In the genomic region with DNA sequence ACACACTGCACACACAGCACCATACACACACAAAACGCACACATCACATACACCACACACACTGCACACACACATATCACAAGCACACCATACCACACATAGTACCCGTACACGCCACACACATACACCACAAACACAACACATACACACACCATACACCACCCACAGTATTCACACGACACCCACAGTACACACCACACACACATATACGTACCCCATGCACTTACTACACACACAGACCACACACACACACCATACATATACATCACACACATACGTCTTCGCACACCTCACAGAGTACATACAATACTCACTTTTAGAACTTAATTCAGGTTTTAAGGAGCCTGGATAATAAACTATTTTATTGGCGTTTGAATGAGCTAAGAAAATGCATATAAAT, we compare ENCODE assay signal across 17 cellular contexts.
DNase-seq lines count a peak whose midpoint lies in the region; ATAC-seq and TF ChIP-seq lines count a peak whose summit lies in the region.
"Had no signal": no experiment of that assay in that cellular context is flagged by ENCODE, and none has a peak within 500 bp of the region (broad histone marks: within the 10 kb centered on the region; RNA-seq: fewer than 3 reads in every experiment).

No MANE protein-coding gene starts in this region.

- 100% methylated on average over 5 of the region's 8 CpGs for WGBS in mesendoderm (ENCODE audit: extremely low coverage, insufficient coverage, low lambda C conversion rate)
- WGBS in aorta, 2 donors, result 62 to 69% methylated on average over 8 of the region's 8 CpGs
- WGBS in lower leg skin, 2 donors, result 70 to 76% methylated on average over 8 of the region's 8 CpGs

- H3K4me1 Mint-ChIP-seq in immature natural killer cell, result no peaks in the 10 kb centered on the region
- H3K4me1 Mint-ChIP-seq: B cell had no signal

- H3K18ac ChIP-seq in mesendoderm (ENCODE audit: low read length), result no peak overlapping the region

- H4K5ac ChIP-seq in mesendoderm (ENCODE audit: low read length), result no peak overlapping the region

- DNase-seq in mesendoderm (no peak), aorta (no peak), immature natural killer cell (no peak), 8988T (no peak), lower leg skin (ENCODE audit: low spot score in 2 of 2) (no peak)
- DNase-seq: Caco-2; CD4-positive, CD25-positive, alpha-beta regulatory T cell; CD8-positive, alpha-beta T cell; DMS153; DND-41; GM23248; H7; HCEC 1CT had no signal

- H3K27ac Mint-ChIP-seq in immature natural killer cell, result no peak overlapping the region
- H3K27ac Mint-ChIP-seq: B cell; CD4-positive, CD25-positive, alpha-beta regulatory T cell; CD8-positive, alpha-beta T cell had no signal

- no peak overlapping the region for H3K9ac ChIP-seq in mesendoderm (ENCODE audit: low read length)
- H3K9ac ChIP-seq: BLaER1, GM23248 had no signal

- no peaks in the 10 kb centered on the region for H3K36me3 ChIP-seq in mesendoderm (ENCODE audit: control insufficient read depth, insufficient read depth, low read length)
- no peaks in the 10 kb centered on the region for H3K36me3 ChIP-seq in aorta (ENCODE audit: control insufficient read depth in 1 of 2, insufficient read depth in 2 of 2, low read length in 1 of 2)
- H3K36me3 ChIP-seq: BLaER1 had no signal

- no peaks in the 10 kb centered on the region for H3K79me1 ChIP-seq in mesendoderm (ENCODE audit: low read length)

- H3K4me2 ChIP-seq in mesendoderm (ENCODE audit: low read length), result no peak overlapping the region
- H3K4me2 ChIP-seq: BLaER1 had no signal

- no peaks in the 10 kb centered on the region for H3K4me1 ChIP-seq in mesendoderm (ENCODE audit: control insufficient read depth, low read depth, low read length)
- H3K4me1 ChIP-seq in aorta (ENCODE audit: control insufficient read depth in 1 of 2, insufficient read depth in 2 of 2, low read length in 2 of 2), result no peaks in the 10 kb centered on the region
- H3K4me1 ChIP-seq: BLaER1, Caco-2 had no signal

- H3K4me3 Mint-ChIP-seq in immature natural killer cell, result no peak overlapping the region
- H3K4me3 Mint-ChIP-seq: B cell; CD4-positive, CD25-positive, alpha-beta regulatory T cell; CD8-positive, alpha-beta T cell had no signal

- no peaks in the 10 kb centered on the region for H3K9me3 ChIP-seq in aorta (ENCODE audit: control insufficient read depth, low read length)
- H3K9me3 ChIP-seq: Caco-2 had no signal

- H3K4me3 ChIP-seq in mesendoderm (ENCODE audit: low read length) (peak overlapping the region; percentile 37), aorta (ENCODE audit: low read length in 2 of 2) (no peak overlapping the region), lower leg skin (ENCODE audit: low read depth, poor library complexity, severe bottlenecking) (no peak overlapping the region)
- H3K4me3 ChIP-seq: BLaER1, GM23248 had no signal

- no peak overlapping the region for H3K56ac ChIP-seq in mesendoderm (ENCODE audit: low read length)

- no peak overlapping the region for H3K4ac ChIP-seq in mesendoderm (ENCODE audit: low read depth, low read length)

- H2BK120ac ChIP-seq in mesendoderm (ENCODE audit: low read depth, low read length), result no peak overlapping the region

- H3K27ac ChIP-seq in mesendoderm (ENCODE audit: low read depth, low read length), result no peak overlapping the region
- no peak overlapping the region for H3K27ac ChIP-seq in aorta (ENCODE audit: low read depth in 1 of 2, low read length in 2 of 2)
- H3K27ac ChIP-seq: BLaER1, C4-2B, GM23248 had no signal

- H3K79me2 ChIP-seq in mesendoderm (ENCODE audit: control insufficient read depth, insufficient read depth, low read length), result no peaks in the 10 kb centered on the region

- H4K8ac ChIP-seq in mesendoderm (ENCODE audit: low read depth, low read length), result no peak overlapping the region

- TF ChIP-seq POLR2A in lower leg skin (IDR thresholded peaks at IDR 0.05), result no peak

- intact Hi-C loops in aorta (cut with DNase I) (no loop called here), lower leg skin (cut with DNase I; ENCODE audit: low total_unique reads) (loop anchor here (5.0 kb wide), 1 partner anchor 85 kb away; no protein-coding TSS in a partner anchor)

- ATAC-seq in esophagus mucosa, result peak; percentile 41
- ATAC-seq in aorta (ENCODE audit: low FRiP score), result peak; percentile 19
- ATAC-seq: CD8-positive, alpha-beta T cell had no signal

- no peaks in the 10 kb centered on the region for H3K27me3 Mint-ChIP-seq in immature natural killer cell (ENCODE audit: low read depth in 3 of 3)
- H3K27me3 Mint-ChIP-seq: B cell; CD4-positive, CD25-positive, alpha-beta regulatory T cell had no signal

- peaks cover 0 to 35% (median 11%) of the 10 kb centered on the region in 6 donors for H3K9me3 Mint-ChIP-seq in immature natural killer cell

- H3K23ac ChIP-seq in mesendoderm (ENCODE audit: low read length), result no peak overlapping the region

- H2BK5ac ChIP-seq in mesendoderm (ENCODE audit: low read length), result no peak overlapping the region

- H3K36me3 Mint-ChIP-seq in immature natural killer cell, result peaks cover 0 to 7% (median under 1%) of the 10 kb centered on the region in 3 donors
- H3K36me3 Mint-ChIP-seq: CD4-positive, CD25-positive, alpha-beta regulatory T cell; CD8-positive, alpha-beta T cell had no signal

- no peak for TF ChIP-seq CTCF in lower leg skin (IDR thresholded peaks at IDR 0.05)

- no peak overlapping the region for H2AK5ac ChIP-seq in mesendoderm (ENCODE audit: low read length)

- H2BK15ac ChIP-seq in mesendoderm (replicated peaks; ENCODE audit: low read depth), result no peak overlapping the region

- H3K27me3 ChIP-seq in mesendoderm (ENCODE audit: insufficient read depth, low read length, poor library complexity), result no peaks in the 10 kb centered on the region
- no peaks in the 10 kb centered on the region for H3K27me3 ChIP-seq in aorta (ENCODE audit: control insufficient read depth in 1 of 2, insufficient read depth in 2 of 2, low read length in 1 of 2)
- H3K27me3 ChIP-seq: BLaER1 had no signal
